In genomic region chr10:10804998-10805737, GRCh38 we compare ENCODE assay signal across 13 cellular contexts.
DNase-seq lines count a peak whose midpoint lies in the region; FAIRE-seq and TF ChIP-seq lines count a peak whose summit lies in the region.
"Had no signal": no experiment of that assay in that cellular context is flagged by ENCODE, and none has a peak within 500 bp of the region (broad histone marks: within the 10 kb centered on the region; RNA-seq: fewer than 3 reads in every experiment).

No MANE protein-coding gene starts in this region.

- no peaks in the 10 kb centered on the region for H3K4me1 ChIP-seq in CD4-positive, alpha-beta memory T cell (ENCODE audit: insufficient read depth, low read length)
- H3K4me1 ChIP-seq: adrenal gland had no signal

- CTCF ChIA-PET in CD4-positive, alpha-beta memory T cell (lab: Charles Lee; ENCODE audit: partially characterized antibody), result no interaction called here

- no peaks in the 10 kb centered on the region for H3K9me3 ChIP-seq in CD4-positive, alpha-beta memory T cell (ENCODE audit: control insufficient read depth in 1 of 2, low read length in 2 of 2)
- H3K9me3 ChIP-seq: adrenal gland had no signal

- intact Hi-C loops in CD4-positive, alpha-beta memory T cell (cut with micrococcal nuclease), result no loop called here

- peaks cover 30% of the 10 kb centered on the region for H3K4me1 Mint-ChIP-seq in osteocyte (ENCODE audit: unreplicated experiment)
- H3K4me1 Mint-ChIP-seq in CD4-positive, alpha-beta memory T cell, result peaks cover 0 to 2% (median 0%) of the 10 kb centered on the region in 4 donors
- H3K4me1 Mint-ChIP-seq: CD4-positive, CD25-positive, alpha-beta regulatory T cell; memory B cell had no signal

- H3K27me3 Mint-ChIP-seq in osteocyte (ENCODE audit: unreplicated experiment), result no peaks in the 10 kb centered on the region
- H3K27me3 Mint-ChIP-seq in CD4-positive, alpha-beta memory T cell, result peaks cover 4 to 13% of the 10 kb centered on the region in 2 donors
- H3K27me3 Mint-ChIP-seq: CD4-positive, CD25-positive, alpha-beta regulatory T cell had no signal

- H3K36me3 Mint-ChIP-seq in osteocyte (ENCODE audit: unreplicated experiment), result peaks cover 3% of the 10 kb centered on the region
- H3K36me3 Mint-ChIP-seq in CD4-positive, alpha-beta memory T cell, result no peaks in the 10 kb centered on the region
- H3K36me3 Mint-ChIP-seq: CD4-positive, CD25-positive, alpha-beta regulatory T cell; memory B cell had no signal

- peaks cover 8% of the 10 kb centered on the region for H3K9me3 Mint-ChIP-seq in osteocyte (ENCODE audit: unreplicated experiment)
- peaks cover 0 to 2% (median 0%) of the 10 kb centered on the region in 8 donors for H3K9me3 Mint-ChIP-seq in CD4-positive, alpha-beta memory T cell
- H3K9me3 Mint-ChIP-seq: memory B cell had no signal

- DNase-seq in ELR (ENCODE audit: low read depth) (peak; percentile 64), RKO (ENCODE audit: low spot score) (peak; percentile 48), fibroblast of pulmonary artery (ENCODE audit: low read depth) (peak; percentile 73), osteocyte (ENCODE audit: extremely low spot score, unreplicated experiment) (no peak), NCI-H510A treated with DMSO at 0.1 percent for 48 hours (lab: John Stamatoyannopoulos, UW) (no peak), frontal cortex (ENCODE audit: low spot score in 2 of 2) (no peak), HPDE6-E6E7 (ENCODE audit: extremely low spot score) (no peak)
- DNase-seq in CD4-positive, alpha-beta memory T cell, result no peak
- DNase-seq: activated CD8-positive, alpha-beta memory T cell treated with anti-CD3 and anti-CD28 coated beads, Interleukin-2, amount 50 U/mL, for 4 hours; adrenal gland; CD4-positive, CD25-positive, alpha-beta regulatory T cell; NCI-H2081 treated with DMSO at 0.1 percent for 48 hours had no signal

- no peaks in the 10 kb centered on the region for H3K36me3 ChIP-seq in CD4-positive, alpha-beta memory T cell (ENCODE audit: insufficient read depth, low read length)
- H3K36me3 ChIP-seq: adrenal gland had no signal

- POLR2A ChIA-PET in CD4-positive, alpha-beta memory T cell (lab: Charles Lee; ENCODE audit: partially characterized antibody), result no interaction called here

- TF ChIP-seq CTCF in fibroblast of pulmonary artery (IDR thresholded peaks at IDR 0.05; ENCODE audit: low read length, missing control alignments) (no peak), osteocyte (IDR thresholded peaks at IDR 0.05) (no peak)

- no peak for FAIRE-seq in frontal cortex (lab: Jason Lieb, UNC)

- peak overlapping the region; percentile 82 for H3K27ac Mint-ChIP-seq in osteocyte (ENCODE audit: unreplicated experiment)
- H3K27ac Mint-ChIP-seq in CD4-positive, alpha-beta memory T cell, result no peak overlapping the region
- H3K27ac Mint-ChIP-seq: CD4-positive, CD25-positive, alpha-beta regulatory T cell; memory B cell had no signal

- no peak overlapping the region for H3K4me3 Mint-ChIP-seq in osteocyte (ENCODE audit: unreplicated experiment)
- no peak overlapping the region for H3K4me3 Mint-ChIP-seq in CD4-positive, alpha-beta memory T cell
- H3K4me3 Mint-ChIP-seq: CD4-positive, CD25-positive, alpha-beta regulatory T cell; memory B cell had no signal

- H3K27ac ChIP-seq in CD4-positive, alpha-beta memory T cell (ENCODE audit: low read depth, low read length), result no peak overlapping the region
- H3K27ac ChIP-seq: adrenal gland had no signal

- H3K27me3 ChIP-seq in CD4-positive, alpha-beta memory T cell (ENCODE audit: insufficient read depth, low read length), result no peaks in the 10 kb centered on the region
- H3K27me3 ChIP-seq: adrenal gland had no signal

- H3K4me3 ChIP-seq in fibroblast of pulmonary artery (replicated peaks; ENCODE audit: low read depth, low read length), result no peak overlapping the region
- H3K4me3 ChIP-seq in CD4-positive, alpha-beta memory T cell (ENCODE audit: low read length in 2 of 2), result no peak overlapping the region
- H3K4me3 ChIP-seq: adrenal gland had no signal

Comparison
In these comparisons a context has a peak if more than half of its experiments do, and no peak if none do; other contexts are left out.
1. DNase-seq: peak in ELR (single experiment), RKO (single experiment) and fibroblast of pulmonary artery (single experiment); none in osteocyte (single experiment), NCI-H510A treated with DMSO at 0.1 percent for 48 hours (single experiment), frontal cortex (0 of 2), CD4-positive, alpha-beta memory T cell (0 of 5) and HPDE6-E6E7 (single experiment).